Comparison of ENCODE assay signal across 1 cellular context in genomic region chr19:2273356-2274184, GRCh38.
TF ChIP-seq lines count a peak whose summit lies in the region.

No MANE protein-coding gene starts in this region.

TF ChIP-seq in HepG2, 621 proteins besides CTCF, POLR2A, EP300 and RAD21 (continued from another document and continues in another):
- TF ChIP-seq TEAD2 (CRISPR knock-in tag; IDR thresholded peaks at IDR 0.05), result no peak
- TF ChIP-seq ZNF724P (CRISPR knock-in tag; IDR thresholded peaks at IDR 0.05; ENCODE audit: borderline replicate concordance), result no peak
- 0 out of 2 replicates have a peak, but pooled peaks have one; percentile 37 for TF ChIP-seq YEATS4 (CRISPR knock-in tag; IDR thresholded peaks at IDR 0.05; ENCODE audit: borderline replicate concordance)
- TF ChIP-seq XRCC5 (optimal IDR thresholded peaks at IDR 0.05; ENCODE audit: low read length), result peak; percentile 86
- TF ChIP-seq ZNF30 (CRISPR knock-in tag; IDR thresholded peaks at IDR 0.05), result no peak
- peak; percentile 45 for TF ChIP-seq JARID2 (CRISPR knock-in tag; IDR thresholded peaks at IDR 0.05; ENCODE audit: insufficient replicate concordance)
- peak; percentile 99 for TF ChIP-seq NR2C2 (CRISPR knock-in tag; IDR thresholded peaks at IDR 0.05; ENCODE audit: borderline replicate concordance)
- no peak for TF ChIP-seq RCOR2 (CRISPR knock-in tag; IDR thresholded peaks at IDR 0.05)
- TF ChIP-seq SRY (CRISPR knock-in tag; IDR thresholded peaks at IDR 0.05), result no peak
- peak; percentile 87 for TF ChIP-seq SAP130 (CRISPR knock-in tag; IDR thresholded peaks at IDR 0.05; ENCODE audit: low read depth)
- TF ChIP-seq NFATC3 (CRISPR knock-in tag; IDR thresholded peaks at IDR 0.05), result 0 out of 2 replicates have a peak, but pooled peaks have one; percentile 42
- no peak for TF ChIP-seq ZNF569 (CRISPR knock-in tag; IDR thresholded peaks at IDR 0.05; ENCODE audit: borderline replicate concordance)
- no peak for TF ChIP-seq ZBTB1 (CRISPR knock-in tag; IDR thresholded peaks at IDR 0.05; ENCODE audit: borderline replicate concordance)
- TF ChIP-seq DNMT1 (CRISPR knock-in tag; IDR thresholded peaks at IDR 0.05), result 0 out of 2 replicates have a peak, but pooled peaks have one; percentile 54
- TF ChIP-seq KDM1A (CRISPR knock-in tag; IDR thresholded peaks at IDR 0.05), result no peak
- peak; percentile 63 for TF ChIP-seq UBTF (CRISPR knock-in tag; IDR thresholded peaks at IDR 0.05)
- peak; percentile 85 for TF ChIP-seq ZBTB7B (CRISPR knock-in tag; IDR thresholded peaks at IDR 0.05)
- TF ChIP-seq CSRNP2 (CRISPR knock-in tag; conservative IDR thresholded peaks at IDR 0.05; ENCODE audit: low read depth), result no peak
- peak; percentile 96 for TF ChIP-seq ZC3H13 (CRISPR knock-in tag; IDR thresholded peaks at IDR 0.05)
- no peak for TF ChIP-seq KIAA2018 (CRISPR knock-in tag; IDR thresholded peaks at IDR 0.05; ENCODE audit: borderline replicate concordance)
- no peak for TF ChIP-seq DDIT3 (CRISPR knock-in tag; IDR thresholded peaks at IDR 0.05)
- peak; percentile 52; the same call in 1 of the 2 replicates for TF ChIP-seq CSRNP1 (CRISPR knock-in tag; IDR thresholded peaks at IDR 0.05)
- TF ChIP-seq POLR2AphosphoS5 (IDR thresholded peaks at IDR 0.05; ENCODE audit: low read depth, low read length), result peak; percentile 60; the same call in 1 of the 2 replicates
- peak; percentile 92; the same call in 1 of the 2 replicates for TF ChIP-seq ZNF326 (CRISPR knock-in tag; IDR thresholded peaks at IDR 0.05; ENCODE audit: borderline replicate concordance)
- TF ChIP-seq ZBTB3 (CRISPR knock-in tag; IDR thresholded peaks at IDR 0.05; ENCODE audit: borderline replicate concordance, low read depth), result no peak
- no peak for TF ChIP-seq CENPX (CRISPR knock-in tag; IDR thresholded peaks at IDR 0.05)
- TF ChIP-seq TRIM22 (IDR thresholded peaks at IDR 0.05), result no peak
- no peak for TF ChIP-seq ZNF782 (CRISPR knock-in tag; IDR thresholded peaks at IDR 0.05; ENCODE audit: borderline replicate concordance)
- TF ChIP-seq ZNF496 (CRISPR knock-in tag; IDR thresholded peaks at IDR 0.05; ENCODE audit: insufficient replicate concordance), result no peak
- TF ChIP-seq ZNF616 (CRISPR knock-in tag; IDR thresholded peaks at IDR 0.05; ENCODE audit: low read depth), result 0 out of 2 replicates have a peak, but pooled peaks have one; percentile 29
- TF ChIP-seq MAFK (conservative IDR thresholded peaks at IDR 0.05 in 1 of 2, IDR thresholded peaks at IDR 0.05 in 1 of 2; ENCODE audit: low read length in 2 of 2), result no peak
- peak in 1 of 2 experiments; percentile 59; a peak in 1 of 4 replicates for TF ChIP-seq ATF4 (CRISPR knock-in tag; IDR thresholded peaks at IDR 0.05)
- TF ChIP-seq GATAD1 (CRISPR knock-in tag; IDR thresholded peaks at IDR 0.05), result peak; percentile 83
- TF ChIP-seq IRX3 (CRISPR knock-in tag; IDR thresholded peaks at IDR 0.05; ENCODE audit: borderline replicate concordance, low read depth), result no peak
- TF ChIP-seq ARNT (IDR thresholded peaks at IDR 0.05), result no peak
- 0 out of 2 replicates have a peak, but pooled peaks have one; percentile 45 for TF ChIP-seq ZFP82 (CRISPR knock-in tag; IDR thresholded peaks at IDR 0.05; ENCODE audit: borderline replicate concordance)
- TF ChIP-seq HOXA7 (CRISPR knock-in tag; IDR thresholded peaks at IDR 0.05), result no peak
- no peak for TF ChIP-seq SNAI1 (CRISPR knock-in tag; IDR thresholded peaks at IDR 0.05; ENCODE audit: borderline replicate concordance)
- TF ChIP-seq ZNF530 (CRISPR knock-in tag; IDR thresholded peaks at IDR 0.05; ENCODE audit: low read depth), result no peak
- peak; percentile 47 for TF ChIP-seq PHF5A (CRISPR knock-in tag; IDR thresholded peaks at IDR 0.05; ENCODE audit: low read depth, unreplicated experiment)
- no peak for TF ChIP-seq ZNF451 (CRISPR knock-in tag; IDR thresholded peaks at IDR 0.05)
- TF ChIP-seq ZNF512 (CRISPR knock-in tag; IDR thresholded peaks at IDR 0.05), result no peak
- no peak for TF ChIP-seq IKZF4 (CRISPR knock-in tag; IDR thresholded peaks at IDR 0.05; ENCODE audit: borderline replicate concordance, low read depth, not compliant biosample characterization)
- peak; percentile 76 for TF ChIP-seq ZNF274 (CRISPR knock-in tag; IDR thresholded peaks at IDR 0.05)
- no peak for TF ChIP-seq ZNF468 (CRISPR knock-in tag; IDR thresholded peaks at IDR 0.05)
- TF ChIP-seq MAFG (CRISPR knock-in tag; IDR thresholded peaks at IDR 0.05), result no peak
- TF ChIP-seq PLRG1 (conservative IDR thresholded peaks at IDR 0.05), result no peak
- peak; percentile 78 for TF ChIP-seq TAF15 (IDR thresholded peaks at IDR 0.05; ENCODE audit: low read depth, low read length, poor library complexity, severe bottlenecking)
- no peak for TF ChIP-seq ZFP36 (IDR thresholded peaks at IDR 0.05; ENCODE audit: borderline replicate concordance, low read depth, low read length, partially characterized antibody)
- no peak for TF ChIP-seq ZNF136 (CRISPR knock-in tag; IDR thresholded peaks at IDR 0.05; ENCODE audit: low read depth)
- peak; percentile 57; the same call in 1 of the 2 replicates for TF ChIP-seq ZNF335 (CRISPR knock-in tag; IDR thresholded peaks at IDR 0.05)
- no peak for TF ChIP-seq ZNF572 (CRISPR knock-in tag; IDR thresholded peaks at IDR 0.05)
- TF ChIP-seq ZNF772 (CRISPR knock-in tag; IDR thresholded peaks at IDR 0.05), result peak; percentile 64
